9 cellular contexts compared by ENCODE assay signal in the genomic region with DNA sequence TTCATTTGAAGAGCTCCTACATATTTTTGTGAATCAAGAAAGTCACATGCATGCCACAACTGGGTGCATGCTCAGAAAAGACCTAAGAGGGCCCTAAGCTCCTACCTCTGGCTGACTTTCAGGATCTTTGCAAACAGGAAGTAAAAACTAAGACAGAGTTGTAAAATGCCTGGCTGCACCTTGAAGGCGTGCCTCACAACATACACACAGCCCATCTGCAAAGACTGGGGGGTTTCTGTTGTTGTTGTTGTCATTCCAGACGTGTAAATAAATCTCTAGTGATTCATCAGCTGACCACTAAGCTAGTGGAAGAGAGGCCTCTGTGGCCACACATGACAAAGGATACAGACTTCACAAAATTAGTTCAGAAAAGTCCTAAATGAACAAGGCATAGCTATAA. TPM values are rescaled to one million over a fixed set of nuclear protein-coding genes. Genes with fewer than 3 reads are reported as not detected.
DNase-seq lines count a peak whose midpoint lies in the region; ATAC-seq and TF ChIP-seq lines count a peak whose summit lies in the region.
"Had no signal": no experiment of that assay in that cellular context is flagged by ENCODE, and none has a peak within 500 bp of the region (broad histone marks: within the 10 kb centered on the region; RNA-seq: fewer than 3 reads in every experiment).

No MANE protein-coding gene starts in this region.

- no peak overlapping the region for H3K4me3 Mint-ChIP-seq in stimulated activated naive CD8-positive, alpha-beta T cell treated with anti-CD3 and anti-CD28 coated beads, Interleukin-15, amount 100 ng/mL, for 72 hours
- no peak overlapping the region for H3K4me3 Mint-ChIP-seq in endodermal cell
- H3K4me3 Mint-ChIP-seq in activated T-helper 1 cell treated with anti-CD3 and anti-CD28 coated beads, Interleukin-12 subunit alpha, Interleukin-12 subunit beta, Interleukin-2, Interleukin-4 antibody, amounts not matched to agents 30 ng/mL and 10 ng/mL and 1 ng/mL, durations not matched to agents 14 hours and 24 hours and 36 hours = no peak overlapping the region
- H3K4me3 Mint-ChIP-seq: natural killer cell treated with Interleukin-12 subunit alpha and Interleukin-12 subunit beta and Interleukin-15 and Interleukin-18, amount 100 ng/mL, for 72 hours had no signal

- no peaks in the 10 kb centered on the region for H3K4me1 ChIP-seq in endodermal cell (ENCODE audit: control insufficient read depth, insufficient read depth, low read length)

- peak overlapping the region in 1 of 2 donors; percentile 66 for H3K27ac Mint-ChIP-seq in stimulated activated naive CD8-positive, alpha-beta T cell treated with anti-CD3 and anti-CD28 coated beads, Interleukin-15, amount 100 ng/mL, for 72 hours
- peak overlapping the region; percentile 42 for H3K27ac Mint-ChIP-seq in endodermal cell
- H3K27ac Mint-ChIP-seq in activated T-helper 1 cell treated with anti-CD3 and anti-CD28 coated beads, Interleukin-12 subunit alpha, Interleukin-12 subunit beta, Interleukin-2, Interleukin-4 antibody, amounts not matched to agents 30 ng/mL and 10 ng/mL and 1 ng/mL, durations not matched to agents 14 hours and 24 hours and 36 hours = no peak overlapping the region
- H3K27ac Mint-ChIP-seq: natural killer cell treated with Interleukin-12 subunit alpha and Interleukin-12 subunit beta and Interleukin-15 and Interleukin-18, amount 100 ng/mL, for 72 hours had no signal

- no peaks in the 10 kb centered on the region for H3K27me3 ChIP-seq in endodermal cell (ENCODE audit: control insufficient read depth, insufficient read depth, low read length, poor library complexity, severe bottlenecking)

- no peak overlapping the region for H3K9ac ChIP-seq in endodermal cell (ENCODE audit: extremely low read depth, low read length, poor library complexity, severe bottlenecking)

- no peak overlapping the region for H3K4me3 ChIP-seq in endodermal cell (ENCODE audit: low read length)

- H3K9me3 ChIP-seq in endodermal cell (ENCODE audit: control insufficient read depth, low read length) = peaks cover 18% of the 10 kb centered on the region

- no peak for DNase-seq in stimulated activated naive CD8-positive, alpha-beta T cell treated with anti-CD3 and anti-CD28 coated beads, Interleukin-15, amount 100 ng/mL, for 72 hours
- no peak for DNase-seq in stimulated activated naive CD8-positive, alpha-beta T cell treated with anti-CD3 and anti-CD28 coated beads, Interleukin-15, Interleukin-2, amounts not matched to agents 100 U/mL and 50 U/mL, for 24 hours
- DNase-seq in endodermal cell (no peak), NCI-H1092 (lab: John Stamatoyannopoulos, UW) (no peak), cerebellum (ENCODE audit: low spot score) (no peak), NCI-H187 treated with DMSO at 0.1 percent for 48 hours (lab: John Stamatoyannopoulos, UW) (no peak)
- no peak for DNase-seq in activated T-helper 1 cell treated with anti-CD3 and anti-CD28 coated beads, Interleukin-12 subunit alpha, Interleukin-12 subunit beta, Interleukin-2, Interleukin-4 antibody, amounts not matched to agents 30 ng/mL and 10 ng/mL and 1 ng/mL, durations not matched to agents 14 hours and 24 hours and 36 hours (ENCODE audit: low spot score)

- ATAC-seq in stimulated activated naive CD8-positive, alpha-beta T cell treated with anti-CD3 and anti-CD28 coated beads, Interleukin-15, amount 100 ng/mL, for 72 hours = peak; percentile 42
- no peak for ATAC-seq in stimulated activated naive CD8-positive, alpha-beta T cell treated with anti-CD3 and anti-CD28 coated beads, Interleukin-15, Interleukin-2, amounts not matched to agents 100 U/mL and 50 U/mL, for 24 hours
- ATAC-seq in HG03280 (IDR thresholded peaks at IDR 0.05; ENCODE audit: unreplicated experiment) = peak; percentile 76

- intact Hi-C loops in activated T-helper 1 cell treated with anti-CD3 and anti-CD28 coated beads, Interleukin-12 subunit alpha, Interleukin-12 subunit beta, Interleukin-2, Interleukin-4 antibody, amounts not matched to agents 30 ng/mL and 10 ng/mL and 1 ng/mL, durations not matched to agents 14 hours and 24 hours and 36 hours (cut with micrococcal nuclease) = no loop called here

- 63 to 88% methylated on average over 1 to 2 of the region's 2 CpGs for WGBS in endodermal cell (ENCODE audit: insufficient coverage in 1 of 2, insufficient read length in 1 of 2), 2 experiments

- H3K4me1 Mint-ChIP-seq in stimulated activated naive CD8-positive, alpha-beta T cell treated with anti-CD3 and anti-CD28 coated beads, Interleukin-15, amount 100 ng/mL, for 72 hours = peaks cover 63% of the 10 kb centered on the region
- peaks cover 34% of the 10 kb centered on the region for H3K4me1 Mint-ChIP-seq in endodermal cell
- H3K4me1 Mint-ChIP-seq in activated T-helper 1 cell treated with anti-CD3 and anti-CD28 coated beads, Interleukin-12 subunit alpha, Interleukin-12 subunit beta, Interleukin-2, Interleukin-4 antibody, amounts not matched to agents 30 ng/mL and 10 ng/mL and 1 ng/mL, durations not matched to agents 14 hours and 24 hours and 36 hours (ENCODE audit: low read depth) = peaks cover 36% of the 10 kb centered on the region

- TF ChIP-seq CTCF in endodermal cell (conservative IDR thresholded peaks at IDR 0.05) = no peak

- H3K9me3 Mint-ChIP-seq in stimulated activated naive CD8-positive, alpha-beta T cell treated with anti-CD3 and anti-CD28 coated beads, Interleukin-15, amount 100 ng/mL, for 72 hours = peaks cover 0 to 4% of the 10 kb centered on the region in 2 donors
- peaks cover 6% of the 10 kb centered on the region for H3K9me3 Mint-ChIP-seq in endodermal cell
- peaks cover 7% of the 10 kb centered on the region for H3K9me3 Mint-ChIP-seq in activated T-helper 1 cell treated with anti-CD3 and anti-CD28 coated beads, Interleukin-12 subunit alpha, Interleukin-12 subunit beta, Interleukin-2, Interleukin-4 antibody, amounts not matched to agents 30 ng/mL and 10 ng/mL and 1 ng/mL, durations not matched to agents 14 hours and 24 hours and 36 hours
- H3K9me3 Mint-ChIP-seq: natural killer cell treated with Interleukin-12 subunit alpha and Interleukin-12 subunit beta and Interleukin-15 and Interleukin-18, amount 100 ng/mL, for 72 hours had no signal

- peaks cover 17% of the 10 kb centered on the region for H3K36me3 Mint-ChIP-seq in endodermal cell (ENCODE audit: low read depth)
- peaks cover 7% of the 10 kb centered on the region for H3K36me3 Mint-ChIP-seq in activated T-helper 1 cell treated with anti-CD3 and anti-CD28 coated beads, Interleukin-12 subunit alpha, Interleukin-12 subunit beta, Interleukin-2, Interleukin-4 antibody, amounts not matched to agents 30 ng/mL and 10 ng/mL and 1 ng/mL, durations not matched to agents 14 hours and 24 hours and 36 hours (ENCODE audit: low read depth)
- H3K36me3 Mint-ChIP-seq: natural killer cell treated with Interleukin-12 subunit alpha and Interleukin-12 subunit beta and Interleukin-15 and Interleukin-18, amount 100 ng/mL, for 72 hours had no signal

- H3K36me3 ChIP-seq in endodermal cell (ENCODE audit: control insufficient read depth, insufficient read depth, low read length) = no peaks in the 10 kb centered on the region

- no peaks in the 10 kb centered on the region for H3K27me3 Mint-ChIP-seq in stimulated activated naive CD8-positive, alpha-beta T cell treated with anti-CD3 and anti-CD28 coated beads, Interleukin-15, amount 100 ng/mL, for 72 hours
- H3K27me3 Mint-ChIP-seq in endodermal cell (ENCODE audit: insufficient read depth) = no peaks in the 10 kb centered on the region
- no peaks in the 10 kb centered on the region for H3K27me3 Mint-ChIP-seq in activated T-helper 1 cell treated with anti-CD3 and anti-CD28 coated beads, Interleukin-12 subunit alpha, Interleukin-12 subunit beta, Interleukin-2, Interleukin-4 antibody, amounts not matched to agents 30 ng/mL and 10 ng/mL and 1 ng/mL, durations not matched to agents 14 hours and 24 hours and 36 hours (ENCODE audit: insufficient read depth)
- H3K27me3 Mint-ChIP-seq: natural killer cell treated with Interleukin-12 subunit alpha and Interleukin-12 subunit beta and Interleukin-15 and Interleukin-18, amount 100 ng/mL, for 72 hours had no signal

- H3K27ac ChIP-seq in endodermal cell (ENCODE audit: low read depth, low read length) = no peak overlapping the region

RNA-seq across cellular contexts. Expression of gene SMURF1, which starts 31.8 kb away (rescaled TPM):
- total RNA-seq in endodermal cell = 10 to 100 TPM; 31.6 to 38.1 TPM
- polyA plus RNA-seq in endodermal cell (2013, experiment 1 of 2) = 17.8 TPM
- polyA plus RNA-seq in endodermal cell (2013, experiment 2 of 2) = 18.9 TPM
- 19.4 TPM for total RNA-seq in cerebellum
- total RNA-seq in activated T-helper 1 cell treated with anti-CD3 and anti-CD28 coated beads, Interleukin-12 subunit alpha, Interleukin-12 subunit beta, Interleukin-2, Interleukin-4 antibody, amounts not matched to agents 30 ng/mL and 10 ng/mL and 1 ng/mL, durations not matched to agents 14 hours and 24 hours and 36 hours = 14.9 and 15.9 TPM in 2 replicates
